Comparison of ENCODE assay signal across 26 cellular contexts in genomic region chr3:42898896-42899675, GRCh38. TPM values are rescaled to one million over a fixed set of nuclear protein-coding genes. Genes with fewer than 3 reads are reported as not detected.
A peak's percentile ranks its signal among the peaks of the same experiment; 100 is the strongest.
DNase-seq lines count a peak whose midpoint lies in the region; ATAC-seq and TF ChIP-seq lines count a peak whose summit lies in the region.
"Had no signal": no experiment of that assay in that cellular context is flagged by ENCODE, and none has a peak within 500 bp of the region (broad histone marks: within the 10 kb centered on the region; RNA-seq: fewer than 3 reads in every experiment).

No MANE protein-coding gene starts in this region.

- H3K4me3 ChIP-seq in GM06990 (replicated peaks; ENCODE audit: low read depth, low read length), result no peak overlapping the region
- no peak overlapping the region for H3K4me3 ChIP-seq in HFF-Myc (replicated peaks; ENCODE audit: low read depth, low read length)
- H3K4me3 ChIP-seq in WERI-Rb-1 (ENCODE audit: low read depth, low read length), result no peak overlapping the region
- no peak overlapping the region for H3K4me3 ChIP-seq in fibroblast of the aortic adventitia (ENCODE audit: low read depth, low read length)
- H3K4me3 ChIP-seq: ascending aorta, dorsolateral prefrontal cortex, MG63, thoracic aorta had no signal

- peak; percentile 13 for TF ChIP-seq CTCF in GM06990 (IDR thresholded peaks at IDR 0.05; ENCODE audit: insufficient read depth, low read length, poor library complexity, severe bottlenecking)
- peak; percentile 11 for TF ChIP-seq CTCF in HFF-Myc (IDR thresholded peaks at IDR 0.05; ENCODE audit: low read depth, low read length, missing control alignments)
- peak; percentile 39 for TF ChIP-seq CTCF in WERI-Rb-1 (IDR thresholded peaks at IDR 0.05; ENCODE audit: low read depth, low read length)
- TF ChIP-seq CTCF in fibroblast of the aortic adventitia (IDR thresholded peaks at IDR 0.05; ENCODE audit: insufficient read depth, low read length), result peak; percentile 10

- H3K36me3 ChIP-seq in GM06990 (ENCODE audit: control insufficient read depth, insufficient read depth, low read length) (no peaks in the 10 kb centered on the region), WERI-Rb-1 (no peaks in the 10 kb centered on the region)
- H3K36me3 ChIP-seq: ascending aorta, MG63, thoracic aorta had no signal

- no peak overlapping the region for H3K27ac ChIP-seq in WERI-Rb-1
- H3K27ac ChIP-seq: ascending aorta, dorsolateral prefrontal cortex, thoracic aorta, VCaP had no signal

- no peak for ATAC-seq in GM19463 (IDR thresholded peaks at IDR 0.05; ENCODE audit: unreplicated experiment)
- ATAC-seq: left colon; naive thymus-derived CD4-positive, alpha-beta T cell; SK-N-SH treated with all-trans-retinoic acid at 6 μM for 48 hours had no signal

- no peak for DNase-seq in GM06990 (ENCODE audit: extremely low read depth, insufficient read length)
- peak; percentile 31 for DNase-seq in HFF-Myc (ENCODE audit: extremely low read depth, low read depth)
- DNase-seq in WERI-Rb-1, result no peak
- no peak for DNase-seq in fibroblast of the aortic adventitia (ENCODE audit: low read depth)
- DNase-seq in GDM1 (lab: John Stamatoyannopoulos, UW), result no peak
- no peak for DNase-seq in COLO829 (ENCODE audit: low spot score)
- DNase-seq in HPDE6-E6E7 (ENCODE audit: extremely low spot score), result no peak
- DNase-seq: CD4-positive, alpha-beta T cell; dorsolateral prefrontal cortex; IMR-90; left colon; MG63; naive thymus-derived CD4-positive, alpha-beta T cell; NCI-H1694; NCI-H345; NK-92 treated with Interleukin-12 subunit alpha and Interleukin-12 subunit beta, amount 100 ng/mL, for 24 hours; occipital lobe; stimulated activated CD4-positive, alpha-beta T cell treated with anti-CD3 and anti-CD28 coated beads, Interleukin-4, amount 100 ng/mL, for 1 hour; stimulated activated naive CD4-positive, alpha-beta T cell had no signal

- H3K27me3 ChIP-seq in GM06990 (replicated peaks; ENCODE audit: control insufficient read depth, insufficient read depth, low read length), result no peaks in the 10 kb centered on the region
- H3K27me3 ChIP-seq in WERI-Rb-1 (ENCODE audit: insufficient read depth, low read depth, severe bottlenecking), result no peaks in the 10 kb centered on the region
- H3K27me3 ChIP-seq: ascending aorta, dorsolateral prefrontal cortex, MG63 had no signal

- no peaks in the 10 kb centered on the region for H3K9me3 ChIP-seq in WERI-Rb-1 (ENCODE audit: severe bottlenecking)
- H3K9me3 ChIP-seq: ascending aorta, MG63, thoracic aorta had no signal

RNA-seq across cellular contexts. Expression of gene ZNF662, which starts 6.9 kb away (rescaled TPM):
- total RNA-seq in fibroblast of the aortic adventitia (ENCODE audit: low replicate concordance), result 0.74 and 2.6 TPM in 2 replicates

RNA-seq across cellular contexts. Expression of gene CYP8B1, which starts 23.4 kb away (rescaled TPM):
- total RNA-seq in fibroblast of the aortic adventitia (ENCODE audit: low replicate concordance), result not detected in 2 replicates
- total RNA-seq: CD4-positive, alpha-beta T cell; IMR-90; left colon; mesenteric fat pad; naive thymus-derived CD4-positive, alpha-beta T cell; occipital lobe; T-helper 2 cell treated with Interferon-gamma antibody and Interleukin-4, amounts not matched to agents 100 ng/mL and 5 ng/mL, for 36 hours; thoracic aorta had no signal
